10 cellular contexts compared by ENCODE assay signal in genomic region chr9:27194401-27195091, GRCh38.
DNase-seq lines count a peak whose midpoint lies in the region; ATAC-seq and TF ChIP-seq lines count a peak whose summit lies in the region.
"Had no signal": no experiment of that assay in that cellular context is flagged by ENCODE, and none has a peak within 500 bp of the region (broad histone marks: within the 10 kb centered on the region; RNA-seq: fewer than 3 reads in every experiment).

No MANE protein-coding gene starts in this region.

- TF ChIP-seq CTCF in AG04449 (IDR thresholded peaks at IDR 0.05; ENCODE audit: insufficient read depth, low read length, missing control alignments) (no peak), ascending aorta (IDR thresholded peaks at IDR 0.05) (no peak), Caco-2 (IDR thresholded peaks at IDR 0.05; ENCODE audit: insufficient read depth in 1 of 2, low read depth in 1 of 2, low read length in 1 of 2, severe bottlenecking in 1 of 2, unreplicated experiment in 1 of 2) (no peak)

- no peak overlapping the region for H3K4me3 ChIP-seq in AG04449 (ENCODE audit: low read depth, low read length)
- no peak overlapping the region for H3K4me3 ChIP-seq in ascending aorta
- H3K4me3 ChIP-seq in Caco-2 (ENCODE audit: low read depth, low read length), result no peak overlapping the region

- no peaks in the 10 kb centered on the region for H3K9me3 ChIP-seq in ascending aorta
- H3K9me3 ChIP-seq in Caco-2, result no peaks in the 10 kb centered on the region

- H3K4me1 ChIP-seq in ascending aorta (peaks cover 0 to 9% of the 10 kb centered on the region in 2 donors), Caco-2 (no peaks in the 10 kb centered on the region)

- H3K36me3 ChIP-seq in ascending aorta, result no peaks in the 10 kb centered on the region
- H3K36me3 ChIP-seq in Caco-2 (ENCODE audit: control insufficient read depth, insufficient read depth, low read length), result no peaks in the 10 kb centered on the region

- ATAC-seq in HG02759 (IDR thresholded peaks at IDR 0.05; ENCODE audit: unreplicated experiment) (peak; percentile 56), left lobe of liver (peak; percentile 28), HG02938 (IDR thresholded peaks at IDR 0.05; ENCODE audit: unreplicated experiment) (no peak)

- H3K4me1 Mint-ChIP-seq in Caco-2 (ENCODE audit: low read depth, unreplicated experiment), result no peaks in the 10 kb centered on the region

- no peaks in the 10 kb centered on the region for H3K36me3 Mint-ChIP-seq in Caco-2 (ENCODE audit: insufficient read depth, unreplicated experiment)
- H3K36me3 Mint-ChIP-seq: activated naive CD8-positive, alpha-beta T cell had no signal

- no peaks in the 10 kb centered on the region for H3K9me3 Mint-ChIP-seq in Caco-2 (ENCODE audit: unreplicated experiment)

- peak overlapping the region; percentile 8 to 44 for H3K27ac ChIP-seq in ascending aorta

- intact Hi-C loops in ascending aorta (cut with DNase I) (loop anchor here (5.0 to 10.0 kb wide), 5 partner anchors 37 to 330 kb away; partner anchors contain the start of genes IFNK, MOB3B and PLAA), Caco-2 (cut with micrococcal nuclease; ENCODE audit: unreplicated experiment) (no loop called here)

- no TSS peak for BruUV-seq in Caco-2 (replicated peaks; lab: Mats Ljungman, UMichigan)

- POLR2A ChIA-PET in AG04449 (lab: Yijun Ruan, JAX) (interaction anchor here (0.7 kb wide), 1 partner anchor 248 kb away, joined by 3 read pairs; no protein-coding TSS in a partner anchor), Caco-2 (lab: Charles Lee) (no interaction called here)

- peak; percentile 42 for DNase-seq in AG04449 (ENCODE audit: low read depth, low spot score)
- no peak for DNase-seq in ascending aorta (ENCODE audit: low spot score in 2 of 2)
- DNase-seq in left lobe of liver (ENCODE audit: low spot score), result no peak
- no peak for DNase-seq in NCI-H82 (lab: John Stamatoyannopoulos, UW)
- DNase-seq in activated CD8-positive, alpha-beta memory T cell treated with anti-CD3 and anti-CD28 coated beads, Interleukin-2, amount 50 U/mL, for 48 hours, result no peak
- DNase-seq in Caco-2, result no peak
- DNase-seq: DND-41 had no signal

- no peaks in the 10 kb centered on the region for H3K27me3 Mint-ChIP-seq in Caco-2 (ENCODE audit: insufficient read depth, unreplicated experiment)
- H3K27me3 Mint-ChIP-seq: activated naive CD8-positive, alpha-beta T cell had no signal

- no peak overlapping the region for H3K27ac Mint-ChIP-seq in Caco-2 (ENCODE audit: unreplicated experiment)
- H3K27ac Mint-ChIP-seq: activated naive CD8-positive, alpha-beta T cell had no signal

- CTCF ChIA-PET in AG04449 (lab: Yijun Ruan, JAX) (interaction anchor here (1.2 to 1.5 kb wide), 2 partner anchors 8 to 165 kb away, joined by 3 to 4 read pairs; no protein-coding TSS in a partner anchor), Caco-2 (lab: Charles Lee) (no interaction called here)

- no peaks in the 10 kb centered on the region for H3K27me3 ChIP-seq in ascending aorta
- H3K27me3 ChIP-seq in Caco-2 (replicated peaks; ENCODE audit: control insufficient read depth, insufficient read depth, low read length), result no peaks in the 10 kb centered on the region

- no peak overlapping the region for H3K4me3 Mint-ChIP-seq in Caco-2 (ENCODE audit: unreplicated experiment)
- H3K4me3 Mint-ChIP-seq: activated naive CD8-positive, alpha-beta T cell had no signal
